In the genomic region with DNA sequence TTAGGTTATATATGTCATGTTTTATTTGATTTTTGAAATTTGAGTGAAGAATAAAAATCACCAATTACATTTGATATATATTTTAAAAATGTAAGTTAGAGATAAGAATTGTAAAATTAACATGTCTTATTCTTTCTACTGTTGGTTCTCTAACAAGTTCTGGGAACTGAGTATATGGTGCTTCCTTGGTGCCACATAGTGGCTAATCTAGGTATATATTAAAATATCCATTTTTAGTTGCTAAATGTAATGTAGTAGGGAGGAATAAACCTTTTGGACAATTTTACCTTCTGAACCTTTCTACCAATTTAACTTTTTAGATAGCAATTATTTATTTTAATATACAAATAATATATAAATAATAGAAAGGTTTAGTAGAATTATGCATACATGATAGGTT, we compare ENCODE assay signal across 8 cellular contexts. TPM values are rescaled to one million over a fixed set of nuclear protein-coding genes. Genes with fewer than 3 reads are reported as not detected.
A peak's percentile ranks its signal among the peaks of the same experiment; 100 is the strongest.
DNase-seq lines count a peak whose midpoint lies in the region; ATAC-seq, FAIRE-seq and TF ChIP-seq lines count a peak whose summit lies in the region.

No MANE protein-coding gene starts in this region.

- ATAC-seq in upper lobe of right lung = peak; percentile 59

- intact Hi-C loops in upper lobe of right lung (cut with DNase I) = no loop called here

- H3K9me3 ChIP-seq in SK-N-MC (ENCODE audit: low read depth, low read length) (no peaks in the 10 kb centered on the region), upper lobe of right lung (no peaks in the 10 kb centered on the region)

- FAIRE-seq in HTR-8/SVneo (lab: Jason Lieb, UNC) = no peak

- no peaks in the 10 kb centered on the region for H3K4me1 ChIP-seq in upper lobe of right lung

- H3K27me3 ChIP-seq in upper lobe of right lung = no peaks in the 10 kb centered on the region

- H3K27ac ChIP-seq in SK-N-MC = peak overlapping the region; percentile 93
- H3K27ac ChIP-seq in upper lobe of right lung = no peak overlapping the region

- peak; percentile 67 for DNase-seq in DMS53 (lab: John Stamatoyannopoulos, UW)
- DNase-seq in GM20000 (ENCODE audit: low spot score) = peak; percentile 45
- DNase-seq in HTR-8/SVneo (ENCODE audit: insufficient read length, low spot score) = peak; percentile 11
- no peak for DNase-seq in SK-N-MC (ENCODE audit: low read depth, low spot score)
- DNase-seq in glomerular visceral epithelial cell (ENCODE audit: extremely low spot score) = peak; percentile 38
- DNase-seq in upper lobe of right lung = no peak
- DNase-seq in COLO668 (lab: John Stamatoyannopoulos, UW; ENCODE audit: unreplicated experiment) = no peak
- DNase-seq in NCI-H187 treated with DMSO at 0.1 percent for 48 hours (lab: John Stamatoyannopoulos, UW) = no peak

- TF ChIP-seq CTCF in GM20000 (IDR thresholded peaks at IDR 0.05; ENCODE audit: extremely low read depth, missing control alignments) (peak; percentile 15), upper lobe of right lung (IDR thresholded peaks at IDR 0.05) (peak; percentile 49)

- H3K4me3 ChIP-seq in SK-N-MC = peak overlapping the region; percentile 33; the same call in 1 of the 2 replicates
- no peak overlapping the region for H3K4me3 ChIP-seq in upper lobe of right lung

- peak overlapping the region; percentile 63 for H3K9ac ChIP-seq in SK-N-MC (ENCODE audit: insufficient read length)

- H3K36me3 ChIP-seq in SK-N-MC (ENCODE audit: insufficient read depth, low read length) = no peaks in the 10 kb centered on the region
- no peaks in the 10 kb centered on the region for H3K36me3 ChIP-seq in upper lobe of right lung

RNA-seq across cellular contexts. Expression of a gene that starts 17.5 kb away (rescaled TPM):
- 3.0 TPM for total RNA-seq in upper lobe of right lung

RNA-seq across cellular contexts. Expression of a gene that starts 50.9 kb away (rescaled TPM):
- total RNA-seq in upper lobe of right lung = 11.5 TPM

RNA-seq across cellular contexts. Expression of a gene that starts 58.7 kb away (rescaled TPM):
- not detected for total RNA-seq in upper lobe of right lung

Comparison
In these comparisons a context has a peak if more than half of its experiments do, and no peak if none do; other contexts are left out.
1. DNase-seq: peak in DMS53 (single experiment), GM20000 (single experiment), HTR-8/SVneo (single experiment) and glomerular visceral epithelial cell (single experiment); none in SK-N-MC (single experiment), upper lobe of right lung (single experiment), COLO668 (single experiment) and NCI-H187 treated with DMSO at 0.1 percent for 48 hours (single experiment).